Comparison of ENCODE assay signal across 15 cellular contexts in genomic region chr1:6488602-6489382, GRCh38. TPM values are rescaled to one million over a fixed set of nuclear protein-coding genes. Genes with fewer than 3 reads are reported as not detected.
DNase-seq lines count a peak whose midpoint lies in the region; ATAC-seq, FAIRE-seq and TF ChIP-seq lines count a peak whose summit lies in the region.
"Had no signal": no experiment of that assay in that cellular context is flagged by ENCODE, and none has a peak within 500 bp of the region (broad histone marks: within the 10 kb centered on the region; RNA-seq: fewer than 3 reads in every experiment).

No MANE protein-coding gene starts in this region.

- H3K4me1 ChIP-seq in PC-3 (ENCODE audit: insufficient read depth, low read length) (peaks cover 51% of the 10 kb centered on the region), keratinocyte (ENCODE audit: control insufficient read depth, extremely low read depth, insufficient read depth, low read length) (peaks cover 64% of the 10 kb centered on the region), thymus (ENCODE audit: control insufficient read depth, insufficient read depth, low read length) (no peaks in the 10 kb centered on the region), right atrium auricular region (peaks cover 0 to 65% of the 10 kb centered on the region in 2 donors), body of pancreas (peaks cover 43% of the 10 kb centered on the region)

- H3K79me2 ChIP-seq in PC-3 (ENCODE audit: low read length) (peaks cover 44% of the 10 kb centered on the region), keratinocyte (ENCODE audit: control insufficient read depth, insufficient read depth, low read length) (peaks cover 25% of the 10 kb centered on the region)

- H3K9ac ChIP-seq in PC-3 (ENCODE audit: low read length) (peak overlapping the region; percentile 93), keratinocyte (ENCODE audit: control insufficient read depth, extremely low read depth, insufficient read depth, low read length) (peak overlapping the region; percentile 100)

- H4K20me1 ChIP-seq in PC-3 (ENCODE audit: low read length), result no peaks in the 10 kb centered on the region
- H4K20me1 ChIP-seq in keratinocyte (ENCODE audit: control insufficient read depth, extremely low read depth, insufficient read depth, low read length), result no peaks in the 10 kb centered on the region

- H3K9me3 ChIP-seq in PC-3 (ENCODE audit: low read length) (no peaks in the 10 kb centered on the region), keratinocyte (ENCODE audit: control insufficient read depth, low read depth, low read length) (no peaks in the 10 kb centered on the region), thymus (ENCODE audit: control insufficient read depth) (no peaks in the 10 kb centered on the region), right atrium auricular region (no peaks in the 10 kb centered on the region), body of pancreas (no peaks in the 10 kb centered on the region)
- H3K9me3 ChIP-seq: thyroid gland had no signal

- no peaks in the 10 kb centered on the region for H3K27me3 ChIP-seq in PC-3 (ENCODE audit: low read length)
- H3K27me3 ChIP-seq in keratinocyte (ENCODE audit: control insufficient read depth, extremely low read depth, insufficient read depth, low read length), result no peaks in the 10 kb centered on the region
- peaks cover 27% of the 10 kb centered on the region for H3K27me3 ChIP-seq in thymus (ENCODE audit: control insufficient read depth, insufficient read depth)
- no peaks in the 10 kb centered on the region for H3K27me3 ChIP-seq in right atrium auricular region
- peaks cover 0 to 17% of the 10 kb centered on the region in 2 donors for H3K27me3 ChIP-seq in body of pancreas

- peaks cover 7% of the 10 kb centered on the region for H3F3A ChIP-seq in PC-3 (ENCODE audit: low read length, unreplicated experiment)

- H3K4me3 ChIP-seq in PC-3 (ENCODE audit: low read length) (peak overlapping the region; percentile 89), keratinocyte (ENCODE audit: control insufficient read depth in 2 of 3, extremely low read depth in 1 of 3, insufficient read depth in 2 of 3, low read depth in 1 of 3, low read length in 3 of 3) (peak overlapping the region; percentile 54 to 94 (median 87)), thymus (ENCODE audit: low read length) (no peak overlapping the region), right atrium auricular region (no peak overlapping the region), body of pancreas (no peak overlapping the region)
- H3K4me3 ChIP-seq: thyroid gland had no signal

- dilution Hi-C loops in keratinocyte (cut with MboI; ENCODE audit: extremely low pct_ligation_motif_present, low sequenced_read_pairs), result no loop called here

- TF ChIP-seq CTCF in PC-3 (conservative IDR thresholded peaks at IDR 0.05; ENCODE audit: low read depth, low read length) (no peak), keratinocyte (optimal IDR thresholded peaks at IDR 0.05 in 1 of 3, IDR thresholded peaks at IDR 0.05 in 1 of 3, conservative IDR thresholded peaks at IDR 0.05 in 1 of 3; ENCODE audit: extremely low read depth in 1 of 3, insufficient read depth in 2 of 3, low read length in 3 of 3) (no peak), right atrium auricular region (IDR thresholded peaks at IDR 0.05) (no peak), body of pancreas (IDR thresholded peaks at IDR 0.05) (no peak)

- no peaks in the 10 kb centered on the region for H3K9me2 ChIP-seq in PC-3 (replicated peaks; ENCODE audit: low read length)

- H3K27ac ChIP-seq in PC-3 (ENCODE audit: low read length) (0 out of 2 replicates have a peak overlapping the region, but pooled peaks have one; percentile 1), keratinocyte (ENCODE audit: control insufficient read depth, insufficient read depth, low read length) (peak overlapping the region; percentile 100), thymus (ENCODE audit: low read depth) (peak overlapping the region; percentile 75), right atrium auricular region (no peak overlapping the region), body of pancreas (no peak overlapping the region)
- H3K27ac ChIP-seq: thyroid gland had no signal

- ATAC-seq in PC-3, result peak; percentile 3; the same call in 1 of the 2 replicates
- no peak for ATAC-seq in body of pancreas
- ATAC-seq: WTC11 had no signal

- H2AFZ ChIP-seq in PC-3 (ENCODE audit: low read length) (no peak overlapping the region), keratinocyte (ENCODE audit: control insufficient read depth, low read length) (no peak overlapping the region)

- intact Hi-C loops in PC-3 (cut with micrococcal nuclease) (loop anchor here (5.0 kb wide), 1 partner anchor 139 kb away; no protein-coding TSS in a partner anchor), body of pancreas (cut with DNase I) (loop anchor here (10.0 kb wide), 1 partner anchor 156 kb away; no protein-coding TSS in a partner anchor)

- no peaks in the 10 kb centered on the region for H3K9me1 ChIP-seq in keratinocyte (ENCODE audit: control insufficient read depth, extremely low read depth, insufficient read depth, low read length)

- DNase-seq in DMS153 (lab: John Stamatoyannopoulos, UW), result peak; percentile 28
- DNase-seq in DMS153 treated with DMSO at 0.1 percent for 48 hours (lab: John Stamatoyannopoulos, UW; ENCODE audit: unreplicated experiment), result no peak
- peak; percentile 58 for DNase-seq in PC-3
- no peak for DNase-seq in keratinocyte (ENCODE audit: low read depth, low spot score)
- no peak for DNase-seq in right atrium auricular region (ENCODE audit: low spot score)
- DNase-seq in body of pancreas, result no peak
- DNase-seq in NCI-H2029 treated with DMSO at 0.1 percent for 48 hours (lab: John Stamatoyannopoulos, UW), result no peak
- DNase-seq: 8988T, immature natural killer cell, MV-4-11, NCI-H345, SW 1271, thyroid gland had no signal

- CTCF ChIA-PET in PC-3 (lab: Charles Lee), result interaction anchor here (0.6 to 1.7 kb wide), 3 partner anchors 33 to 35 kb away, joined by 3 to 5 read pairs (median 3); no protein-coding TSS in a partner anchor

- no TSS peak for BruUV-seq in PC-3 (replicated peaks; lab: Mats Ljungman, UMichigan)

- POLR2A ChIA-PET in PC-3 (lab: Charles Lee; ENCODE audit: unreplicated experiment), result interaction anchor here (0.6 kb wide), 1 partner anchor 179 kb away, joined by 3 read pairs; no protein-coding TSS in a partner anchor

- FAIRE-seq in keratinocyte (lab: Jason Lieb, UNC), result peak; percentile 91

- H3K4me2 ChIP-seq in PC-3 (ENCODE audit: low read length) (peak overlapping the region; percentile 96), keratinocyte (ENCODE audit: control insufficient read depth, extremely low read depth, insufficient read depth, low read depth, low read length) (peak overlapping the region; percentile 99)

- no peaks in the 10 kb centered on the region for H3K36me3 ChIP-seq in PC-3 (ENCODE audit: low read depth, low read length)
- peaks cover 1 to 16% of the 10 kb centered on the region in 2 experiments for H3K36me3 ChIP-seq in keratinocyte (ENCODE audit: control insufficient read depth in 2 of 2, extremely low read depth in 1 of 2, insufficient read depth in 2 of 2, low read length in 2 of 2)
- H3K36me3 ChIP-seq in thymus (ENCODE audit: control insufficient read depth, insufficient read depth), result no peaks in the 10 kb centered on the region
- H3K36me3 ChIP-seq in right atrium auricular region, result no peaks in the 10 kb centered on the region
- no peaks in the 10 kb centered on the region for H3K36me3 ChIP-seq in body of pancreas (replicated peaks in 1 of 2; ENCODE audit: insufficient read depth in 1 of 2, low read depth in 2 of 2)
- H3K36me3 ChIP-seq: thyroid gland had no signal

- TF ChIP-seq POLR2A in body of pancreas (IDR thresholded peaks at IDR 0.05), result no peak

- 94% methylated on average over 13 of the region's 13 CpGs for WGBS in thymus
- WGBS in body of pancreas, 2 donors, result 53 to 81% methylated on average over 8 to 10 of the region's 13 CpGs

RNA-seq across cellular contexts. Expression of gene PLEKHG5, which starts 2.7 kb away (rescaled TPM):
- total RNA-seq in PC-3 (2014; rRNA removed) (42.8 and 66.1 TPM in 2 replicates), right atrium auricular region (1 to 10 TPM; 7.0 to 7.9 TPM), body of pancreas (1 to 10 TPM; 5.2 to 8.6 TPM)
- polyA plus RNA-seq in keratinocyte (11.8 to 27.7 TPM (median 13.4 TPM) in 3 replicates), thymus (4.6 TPM)
- 9.4 TPM for polyA plus RNA-seq in keratinocyte (2011; ENCODE audit: low read depth)
- polyA plus RNA-seq in keratinocyte (2011; cell fraction: cytosol; rRNA removed), result 5.3 and 11.5 TPM in 2 replicates
- polyA plus RNA-seq in keratinocyte (2011; cell fraction: nucleus; rRNA removed), result 67.6 and 102 TPM in 2 replicates
- 20.7 and 21.6 TPM in 2 replicates for polyA plus RNA-seq in keratinocyte (2012; ENCODE audit: low replicate concordance)
- polyA minus RNA-seq in keratinocyte, result 14.1 to 17.2 TPM (median 15.1 TPM) in 3 replicates
- 19.6 TPM for polyA minus RNA-seq in keratinocyte (2011; cell fraction: cytosol; rRNA and poly(A)+ RNA removed)
- polyA minus RNA-seq in keratinocyte (2011; cell fraction: nucleus; rRNA and poly(A)+ RNA removed), result 41.2 and 42.0 TPM in 2 replicates

RNA-seq across cellular contexts. Expression of gene TNFRSF25, which starts 22.8 kb away (rescaled TPM):
- total RNA-seq in PC-3 (2014; rRNA removed) (42.5 and 60.1 TPM in 2 replicates), right atrium auricular region (1 to 10 TPM; 4.4 to 7.4 TPM), body of pancreas (10 to 100 TPM in 1 of 2 donors, 1 to 10 TPM in 1; 4.2 to 23.1 TPM)
- polyA plus RNA-seq in keratinocyte (12.2 to 35.8 TPM (median 12.4 TPM) in 3 replicates), thymus (51.6 TPM)
- 7.1 TPM for polyA plus RNA-seq in keratinocyte (2011; ENCODE audit: low read depth)
- polyA plus RNA-seq in keratinocyte (2011; cell fraction: cytosol; rRNA removed), result 3.6 and 6.6 TPM in 2 replicates
- 100 and 140 TPM in 2 replicates for polyA plus RNA-seq in keratinocyte (2011; cell fraction: nucleus; rRNA removed)
- polyA plus RNA-seq in keratinocyte (2012; ENCODE audit: low replicate concordance), result 16.7 and 29.9 TPM in 2 replicates
- 11.3 to 20.1 TPM (median 11.4 TPM) in 3 replicates for polyA minus RNA-seq in keratinocyte
- polyA minus RNA-seq in keratinocyte (2011; cell fraction: cytosol; rRNA and poly(A)+ RNA removed), result 6.1 TPM
- polyA minus RNA-seq in keratinocyte (2011; cell fraction: nucleus; rRNA and poly(A)+ RNA removed), result 17.1 and 23.7 TPM in 2 replicates

Comparison
In these comparisons a context has a peak if more than half of its experiments do, and no peak if none do; other contexts are left out.
1. DNase-seq: peak in DMS153 (single experiment) and PC-3 (single experiment); none in DMS153 treated with DMSO at 0.1 percent for 48 hours (single experiment), keratinocyte (single experiment), right atrium auricular region (single experiment), body of pancreas (0 of 4) and NCI-H2029 treated with DMSO at 0.1 percent for 48 hours (single experiment).
2. H3K27ac ChIP-seq: peak in PC-3 (single experiment), keratinocyte (single experiment) and thymus (single experiment); none in right atrium auricular region (0 of 2) and body of pancreas (0 of 4).
3. H3K4me3 ChIP-seq: peak in PC-3 (single experiment) and keratinocyte (3 of 3); none in thymus (single experiment), right atrium auricular region (0 of 2) and body of pancreas (0 of 2).